8 cellular contexts compared by ENCODE assay signal in genomic region chr11:60950933-60951610, GRCh38. TPM values are rescaled to one million over a fixed set of nuclear protein-coding genes. Genes with fewer than 3 reads are reported as not detected.
DNase-seq lines count a peak whose midpoint lies in the region; ATAC-seq lines count a peak whose summit lies in the region.

No MANE protein-coding gene starts in this region.

- ATAC-seq in GM18867 (IDR thresholded peaks at IDR 0.05; ENCODE audit: unreplicated experiment) (peak; percentile 27), GM21576 (IDR thresholded peaks at IDR 0.05; ENCODE audit: unreplicated experiment) (no peak), GM21390 (IDR thresholded peaks at IDR 0.05; ENCODE audit: unreplicated experiment) (no peak)
- peak; percentile 52 to 57 for ATAC-seq in activated T-cell treated with anti-CD3 and anti-CD28 coated beads, Interleukin-2, amount 50 U/mL, for 4 hours

- H3K4me1 Mint-ChIP-seq in activated T-cell treated with anti-CD3 and anti-CD28 coated beads, Interleukin-2, amount 50 U/mL, for 4 hours (ENCODE audit: low read depth) = peaks cover 25% of the 10 kb centered on the region

- H3K9me3 ChIP-seq in iPS-18c (ENCODE audit: control insufficient read depth, insufficient read depth, low read length) = peaks cover 2% of the 10 kb centered on the region

- peak overlapping the region; percentile 57 for H3K4me3 ChIP-seq in iPS-18c (ENCODE audit: insufficient read depth, low read depth, low read length)

- peak; percentile 20 for DNase-seq in activated T-cell treated with anti-CD3 and anti-CD28 coated beads, Interleukin-2, amount 50 U/mL, for 4 hours
- peak; percentile 40 for DNase-seq in stimulated activated CD4-positive, alpha-beta T cell treated with anti-CD3 and anti-CD28 coated beads, Interleukin-4, amount 100 ng/mL, for 1 hour
- DNase-seq in ureter (ENCODE audit: low spot score) (no peak), HT-29 (ENCODE audit: low spot score) (no peak)

- peaks cover 3% of the 10 kb centered on the region for H3K36me3 Mint-ChIP-seq in activated T-cell treated with anti-CD3 and anti-CD28 coated beads, Interleukin-2, amount 50 U/mL, for 4 hours (ENCODE audit: insufficient read depth)

- no peaks in the 10 kb centered on the region for H3K9me3 Mint-ChIP-seq in activated T-cell treated with anti-CD3 and anti-CD28 coated beads, Interleukin-2, amount 50 U/mL, for 4 hours

- peaks cover 18% of the 10 kb centered on the region for H3K27me3 Mint-ChIP-seq in activated T-cell treated with anti-CD3 and anti-CD28 coated beads, Interleukin-2, amount 50 U/mL, for 4 hours (ENCODE audit: low read depth)

- peak overlapping the region; percentile 38 for H3K4me3 Mint-ChIP-seq in activated T-cell treated with anti-CD3 and anti-CD28 coated beads, Interleukin-2, amount 50 U/mL, for 4 hours

RNA-seq across cellular contexts. Expression of gene SLC15A3, which starts 0.9 kb away (rescaled TPM):
- total RNA-seq in activated T-cell treated with anti-CD3 and anti-CD28 coated beads, Interleukin-2, amount 50 U/mL, for 4 hours = 1 to 10 TPM; 3.8 to 6.1 (median 5.5) TPM
- total RNA-seq in ureter = 32.3 TPM
- 1.4 and 2.6 TPM in 2 replicates for total RNA-seq in HT-29 (2014; rRNA removed; shearing (Covaris generic))

RNA-seq across cellular contexts. Expression of gene CD6, which starts 20.4 kb away (rescaled TPM):
- 100 to 1,000 TPM; 638 to 711 (median 642) TPM for total RNA-seq in activated T-cell treated with anti-CD3 and anti-CD28 coated beads, Interleukin-2, amount 50 U/mL, for 4 hours
- 4.2 TPM for total RNA-seq in ureter
- 0.53 and 2.1 TPM in 2 replicates for total RNA-seq in HT-29 (2014; rRNA removed; shearing (Covaris generic))

RNA-seq across cellular contexts. Expression of gene TMEM132A, which starts 26.8 kb away (rescaled TPM):
- 1 to 10 TPM in 2 of 3 donors, under 1 TPM in 1; 0.84 to 1.4 (median 1.4) TPM for total RNA-seq in activated T-cell treated with anti-CD3 and anti-CD28 coated beads, Interleukin-2, amount 50 U/mL, for 4 hours
- 8.0 TPM for total RNA-seq in ureter
- 35.6 and 37.5 TPM in 2 replicates for total RNA-seq in HT-29 (2014; rRNA removed; shearing (Covaris generic))

RNA-seq across cellular contexts. Expression of gene TMEM109, which starts 37.1 kb away (rescaled TPM):
- 100 to 1,000 TPM; 184 to 216 (median 204) TPM for total RNA-seq in activated T-cell treated with anti-CD3 and anti-CD28 coated beads, Interleukin-2, amount 50 U/mL, for 4 hours
- 86.8 TPM for total RNA-seq in ureter
- 96.5 and 102 TPM in 2 replicates for total RNA-seq in HT-29 (2014; rRNA removed; shearing (Covaris generic))

RNA-seq across cellular contexts. Expression of gene PRPF19, which starts 44.7 kb away (rescaled TPM):
- 100 to 1,000 TPM; 297 to 335 (median 311) TPM for total RNA-seq in activated T-cell treated with anti-CD3 and anti-CD28 coated beads, Interleukin-2, amount 50 U/mL, for 4 hours
- 113 TPM for total RNA-seq in ureter
- total RNA-seq in HT-29 (2014; rRNA removed; shearing (Covaris generic)) = 144 and 152 TPM in 2 replicates

Comparison
In these comparisons a context has a peak if more than half of its experiments do, and no peak if none do; other contexts are left out.
1. ATAC-seq: peak in GM18867 (single experiment) and activated T-cell treated with anti-CD3 and anti-CD28 coated beads, Interleukin-2, amount 50 U/mL, for 4 hours (2 of 2); none in GM21576 (single experiment) and GM21390 (single experiment).
2. DNase-seq: peak in activated T-cell treated with anti-CD3 and anti-CD28 coated beads, Interleukin-2, amount 50 U/mL, for 4 hours (single experiment) and stimulated activated CD4-positive, alpha-beta T cell treated with anti-CD3 and anti-CD28 coated beads, Interleukin-4, amount 100 ng/mL, for 1 hour (single experiment); none in ureter (single experiment) and HT-29 (single experiment).
3. RNA of gene CD6, which starts 20.4 kb away (total RNA-seq): 638 to 711 TPM in activated T-cell treated with anti-CD3 and anti-CD28 coated beads, Interleukin-2, amount 50 U/mL, for 4 hours; 4.2 TPM in ureter (single experiment) and 0.53 to 2.1 TPM in HT-29; every median in the first group is over 100 times any median in the second.